Comparison of ENCODE assay signal across 8 cellular contexts in genomic region chr13:49248433-49249002, GRCh38. TPM values are rescaled to one million over a fixed set of nuclear protein-coding genes. Genes with fewer than 3 reads are reported as not detected.
A peak's percentile ranks its signal among the peaks of the same experiment; 100 is the strongest.
DNase-seq lines count a peak whose midpoint lies in the region; ATAC-seq and TF ChIP-seq lines count a peak whose summit lies in the region.

No MANE protein-coding gene starts in this region.

- H3K4me1 ChIP-seq in foreskin keratinocyte (peaks cover 4% of the 10 kb centered on the region), osteoblast (ENCODE audit: insufficient read depth, low read length) (peaks cover 11% of the 10 kb centered on the region)

- TF ChIP-seq CTCF in foreskin keratinocyte (conservative IDR thresholded peaks at IDR 0.05) (peak; percentile 43), osteoblast (IDR thresholded peaks at IDR 0.05; ENCODE audit: extremely low read depth, low read depth, low read length) (peak; percentile 38)

- H3K4me1 Mint-ChIP-seq in activated CD4-positive, alpha-beta memory T cell treated with anti-CD3 and anti-CD28 coated beads, Interleukin-2, amount 10 ng/mL, durations not matched to agents 7 days and 5 days, result peaks cover 48% of the 10 kb centered on the region

- H3K4me3 Mint-ChIP-seq in activated CD4-positive, alpha-beta memory T cell treated with anti-CD3 and anti-CD28 coated beads, Interleukin-2, amount 10 ng/mL, durations not matched to agents 7 days and 5 days, result peak overlapping the region; percentile 97

- H3K36me3 ChIP-seq in osteoblast (ENCODE audit: insufficient read depth, low read length), result no peaks in the 10 kb centered on the region

- H3K27me3 ChIP-seq in foreskin keratinocyte (peaks cover 16% of the 10 kb centered on the region), osteoblast (ENCODE audit: insufficient read depth, low read length) (peaks cover 3% of the 10 kb centered on the region)

- peak overlapping the region; percentile 72 for H3K27ac ChIP-seq in foreskin keratinocyte
- peak overlapping the region; percentile 91 for H3K27ac ChIP-seq in osteoblast (ENCODE audit: low read depth, low read length)

- no peaks in the 10 kb centered on the region for H4K20me1 ChIP-seq in osteoblast (ENCODE audit: insufficient read depth, low read length)

- no peaks in the 10 kb centered on the region for H3K9me3 ChIP-seq in osteoblast (ENCODE audit: low read depth, low read length)

- peaks cover 26% of the 10 kb centered on the region for H3K36me3 Mint-ChIP-seq in activated CD4-positive, alpha-beta memory T cell treated with anti-CD3 and anti-CD28 coated beads, Interleukin-2, amount 10 ng/mL, durations not matched to agents 7 days and 5 days (ENCODE audit: low read depth)

- peak overlapping the region; percentile 99 for H2AFZ ChIP-seq in osteoblast (ENCODE audit: low read length)

- POLR2A ChIA-PET in activated CD4-positive, alpha-beta memory T cell treated with anti-CD3 and anti-CD28 coated beads, Interleukin-2, amount 10 ng/mL, durations not matched to agents 7 days and 5 days (lab: Charles Lee), result interaction anchor here (0.7 to 2.9 kb wide), 19 partner anchors 10 to 876 kb away, joined by 3 to 36 read pairs (median 3); partner anchors contain the start of genes CAB39L, EBPL, FNDC3A and KPNA3

- H3K4me2 ChIP-seq in osteoblast (ENCODE audit: insufficient read depth, low read length), result peak overlapping the region; percentile 99

- ATAC-seq in HG03354 (IDR thresholded peaks at IDR 0.05; ENCODE audit: poor library complexity, severe bottlenecking, unreplicated experiment), result peak; percentile 8
- peak; percentile 26 for ATAC-seq in foreskin keratinocyte
- no peak for ATAC-seq in GM18520 (IDR thresholded peaks at IDR 0.05; ENCODE audit: unreplicated experiment)
- ATAC-seq in HG03108 (IDR thresholded peaks at IDR 0.05; ENCODE audit: unreplicated experiment), result no peak

- CTCF ChIA-PET in activated CD4-positive, alpha-beta memory T cell treated with anti-CD3 and anti-CD28 coated beads, Interleukin-2, amount 10 ng/mL, durations not matched to agents 7 days and 5 days (lab: Charles Lee), result interaction anchor here (0.8 to 7.0 kb wide), 8 partner anchors 8 to 32 kb away, joined by 3 to 42 read pairs (median 4); no protein-coding TSS in a partner anchor

- DNase-seq in stimulated activated CD4-positive, alpha-beta T cell treated with anti-CD3 and anti-CD28 coated beads, Interleukin-4, amount 100 ng/mL, for 1 hour, result peak; percentile 8
- no peak for DNase-seq in stimulated activated CD4-positive, alpha-beta T cell treated with anti-CD3 and anti-CD28 coated beads, Interleukin-15, amount 100 ng/mL, for 24 hours
- no peak for DNase-seq in activated CD4-positive, alpha-beta memory T cell treated with anti-CD3 and anti-CD28 coated beads, Interleukin-2, amount 10 ng/mL, durations not matched to agents 7 days and 5 days
- DNase-seq in foreskin keratinocyte (no peak), osteoblast (ENCODE audit: insufficient read length, low spot score, missing footprints) (no peak)

- H3K79me2 ChIP-seq in osteoblast (ENCODE audit: insufficient read depth, low read length), result peaks cover 31% of the 10 kb centered on the region

- no peaks in the 10 kb centered on the region for H3K9me3 Mint-ChIP-seq in activated CD4-positive, alpha-beta memory T cell treated with anti-CD3 and anti-CD28 coated beads, Interleukin-2, amount 10 ng/mL, durations not matched to agents 7 days and 5 days

- peak overlapping the region; percentile 89 for H3K4me3 ChIP-seq in osteoblast (ENCODE audit: insufficient read depth, low read length)

- peaks cover 17% of the 10 kb centered on the region for H3K27me3 Mint-ChIP-seq in activated CD4-positive, alpha-beta memory T cell treated with anti-CD3 and anti-CD28 coated beads, Interleukin-2, amount 10 ng/mL, durations not matched to agents 7 days and 5 days

- H3K27ac Mint-ChIP-seq in activated CD4-positive, alpha-beta memory T cell treated with anti-CD3 and anti-CD28 coated beads, Interleukin-2, amount 10 ng/mL, durations not matched to agents 7 days and 5 days, result peak overlapping the region; percentile 90

RNA-seq across cellular contexts. Expression of gene CDADC1, which starts 0.8 kb away (rescaled TPM):
- total RNA-seq in activated CD4-positive, alpha-beta memory T cell treated with anti-CD3 and anti-CD28 coated beads, Interleukin-2, amount 10 ng/mL, durations not matched to agents 7 days and 5 days, result 10 to 100 TPM; 12.8 to 16.7 TPM
- 4.0 and 4.6 TPM in 2 replicates for total RNA-seq in foreskin keratinocyte
- 4.0 and 4.9 TPM in 2 replicates for polyA plus RNA-seq in foreskin keratinocyte
- 3.2 and 3.6 TPM in 2 replicates for total RNA-seq in osteoblast

RNA-seq across cellular contexts. Expression of gene MLNR, which starts 28.4 kb away (rescaled TPM):
- total RNA-seq in activated CD4-positive, alpha-beta memory T cell treated with anti-CD3 and anti-CD28 coated beads, Interleukin-2, amount 10 ng/mL, durations not matched to agents 7 days and 5 days, result not detected
- total RNA-seq in foreskin keratinocyte (not detected in 2 replicates), osteoblast (not detected in 2 replicates)
- not detected in 2 replicates for polyA plus RNA-seq in foreskin keratinocyte

Comparison
In these comparisons a context has a peak if more than half of its experiments do, and no peak if none do; other contexts are left out.
1. ATAC-seq: peak in HG03354 (single experiment) and foreskin keratinocyte (single experiment); none in GM18520 (single experiment) and HG03108 (single experiment).